8 cellular contexts compared by ENCODE assay signal in the genomic region with DNA sequence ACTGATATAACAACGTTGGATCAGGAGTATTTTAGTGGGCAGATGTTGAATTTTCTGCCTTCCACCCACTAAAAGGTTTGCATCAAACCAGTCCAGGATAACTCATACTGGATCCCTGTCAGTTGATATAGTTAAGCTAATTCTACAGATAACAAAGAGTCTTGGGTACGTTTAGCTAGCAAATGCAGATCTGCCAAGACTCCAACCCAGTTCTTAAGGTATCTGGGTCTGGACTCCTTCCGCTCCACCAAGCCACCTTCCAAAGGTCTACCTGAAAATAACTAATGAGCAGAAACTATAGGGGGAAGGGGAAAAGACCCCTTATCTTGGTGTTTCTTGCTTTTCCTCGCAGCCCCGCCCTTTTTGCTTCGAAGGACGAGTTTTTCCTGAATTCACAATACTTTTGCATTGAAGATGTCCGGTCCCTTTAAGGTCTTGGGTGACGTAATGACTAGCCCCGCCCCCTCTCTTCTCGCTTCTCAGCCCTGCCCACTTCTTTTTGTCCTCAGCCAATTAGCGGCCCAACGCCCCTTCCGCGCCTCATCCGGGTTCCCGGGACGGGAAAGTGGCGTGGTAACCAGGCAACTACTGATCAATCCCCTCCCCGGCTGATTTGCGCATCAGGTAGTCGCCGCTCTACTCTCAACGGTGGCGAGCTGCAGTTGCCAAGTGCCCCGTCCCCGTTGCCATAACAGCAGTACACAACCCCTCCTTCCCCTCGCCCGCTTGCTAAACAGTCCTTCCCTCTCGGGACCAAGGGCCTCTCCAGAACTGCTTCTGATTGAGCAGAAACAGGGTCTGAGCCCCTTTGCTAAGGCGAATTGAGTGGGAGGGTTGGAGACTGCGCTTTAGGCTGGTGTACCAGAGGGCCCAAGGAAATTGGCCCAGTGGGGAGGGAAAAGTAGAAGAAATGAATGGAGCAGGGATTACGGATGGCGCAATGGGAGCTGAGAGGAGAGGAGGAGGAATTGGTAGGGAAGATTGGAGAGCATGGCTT. TPM values are rescaled to one million over a fixed set of nuclear protein-coding genes. Genes with fewer than 3 reads are reported as not detected.
DNase-seq lines count a peak whose midpoint lies in the region; ATAC-seq and TF ChIP-seq lines count a peak whose summit lies in the region.

A gene with protein sequence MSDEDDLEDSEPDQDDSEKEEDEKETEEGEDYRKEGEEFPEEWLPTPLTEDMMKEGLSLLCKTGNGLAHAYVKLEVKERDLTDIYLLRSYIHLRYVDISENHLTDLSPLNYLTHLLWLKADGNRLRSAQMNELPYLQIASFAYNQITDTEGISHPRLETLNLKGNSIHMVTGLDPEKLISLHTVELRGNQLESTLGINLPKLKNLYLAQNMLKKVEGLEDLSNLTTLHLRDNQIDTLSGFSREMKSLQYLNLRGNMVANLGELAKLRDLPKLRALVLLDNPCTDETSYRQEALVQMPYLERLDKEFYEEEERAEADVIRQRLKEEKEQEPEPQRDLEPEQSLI (plus strand): TSS at position 543 of the 997 bp plus-strand sequence. CDS start 812 bp downstream, outside the sequence.

- H3K27me3 ChIP-seq in right atrium auricular region (no peaks in the 10 kb centered on the region), prostate gland (replicated peaks; ENCODE audit: insufficient read depth) (no peaks in the 10 kb centered on the region)

- H3K4me3 Mint-ChIP-seq in T-helper 1 cell treated with Interleukin-12 subunit alpha and Interleukin-12 subunit beta and Interleukin-4 antibody, amounts not matched to agents 30 μg/mL and 1 μg/mL, for 36 hours = no peak within 1 kb of the TSS

- peak; percentile 98 for ATAC-seq in HG02852 (IDR thresholded peaks at IDR 0.05; ENCODE audit: unreplicated experiment)

- intact Hi-C loops in prostate gland (cut with DNase I) = no loop called here

- no peaks in the 10 kb centered on the region for H3K36me3 Mint-ChIP-seq in T-helper 1 cell treated with Interleukin-12 subunit alpha and Interleukin-12 subunit beta and Interleukin-4 antibody, amounts not matched to agents 30 μg/mL and 1 μg/mL, for 36 hours (ENCODE audit: low read depth)

- WGBS in prostate gland = 3% methylated on average over 34 of the region's 34 CpGs
- 4% methylated on average over 34 of the region's 34 CpGs for WGBS in urinary bladder

- TF ChIP-seq POLR2A in prostate gland (IDR thresholded peaks at IDR 0.05) = peak; percentile 50

- no peaks in the 10 kb centered on the region for H3K9me3 Mint-ChIP-seq in T-helper 1 cell treated with Interleukin-12 subunit alpha and Interleukin-12 subunit beta and Interleukin-4 antibody, amounts not matched to agents 30 μg/mL and 1 μg/mL, for 36 hours

- in situ Hi-C loops in GM13977 (cut with MboI; ENCODE audit: low pct_unique_long_range_greater_than_20kb, low sequenced_read_pairs, unreplicated experiment) = no loop called here

- DNase-seq in GM13977 (ENCODE audit: low spot score) = peak; percentile 94
- DNase-seq in NCI-H1694 (lab: John Stamatoyannopoulos, UW) = peak; percentile 99
- DNase-seq in anterior cingulate cortex (lab: John Stamatoyannopoulos, UW) = peak; percentile 81 to 100 (median 96)
- DNase-seq in right atrium auricular region (ENCODE audit: low spot score) = peak; percentile 98
- peak; percentile 97 for DNase-seq in prostate gland (ENCODE audit: low spot score)

- peaks cover 4% of the 10 kb centered on the region for H3K4me1 Mint-ChIP-seq in T-helper 1 cell treated with Interleukin-12 subunit alpha and Interleukin-12 subunit beta and Interleukin-4 antibody, amounts not matched to agents 30 μg/mL and 1 μg/mL, for 36 hours (ENCODE audit: low read depth)

- peak within 1 kb of the TSS; percentile 78 to 84 for H3K27ac ChIP-seq in right atrium auricular region
- peak within 1 kb of the TSS; percentile 78 to 82 for H3K27ac ChIP-seq in prostate gland
- peak within 1 kb of the TSS; percentile 38 for H3K27ac ChIP-seq in urinary bladder (ENCODE audit: low read depth)

- H3K36me3 ChIP-seq in right atrium auricular region = no peaks in the 10 kb centered on the region
- no peaks in the 10 kb centered on the region for H3K36me3 ChIP-seq in prostate gland
- H3K36me3 ChIP-seq in urinary bladder (ENCODE audit: insufficient read depth) = peaks cover 3% of the 10 kb centered on the region

- H3K9me3 ChIP-seq in right atrium auricular region = no peaks in the 10 kb centered on the region
- no peaks in the 10 kb centered on the region for H3K9me3 ChIP-seq in prostate gland

- TF ChIP-seq CTCF in GM13977 (IDR thresholded peaks at IDR 0.05; ENCODE audit: extremely low read depth, insufficient read depth, missing control alignments) = no peak
- TF ChIP-seq CTCF in right atrium auricular region (IDR thresholded peaks at IDR 0.05) = no peak
- no peak for TF ChIP-seq CTCF in prostate gland (IDR thresholded peaks at IDR 0.05)

- H3K27ac Mint-ChIP-seq in T-helper 1 cell treated with Interleukin-12 subunit alpha and Interleukin-12 subunit beta and Interleukin-4 antibody, amounts not matched to agents 30 μg/mL and 1 μg/mL, for 36 hours = peak within 1 kb of the TSS; percentile 8

- H3K4me1 ChIP-seq in right atrium auricular region (peaks cover 0 to 12% of the 10 kb centered on the region in 2 donors), prostate gland (replicated peaks) (no peaks in the 10 kb centered on the region), urinary bladder (ENCODE audit: insufficient read depth) (no peaks in the 10 kb centered on the region)

- H3K4me3 ChIP-seq in right atrium auricular region = peak within 1 kb of the TSS; percentile 62 to 76
- H3K4me3 ChIP-seq in prostate gland = peak within 1 kb of the TSS; percentile 48 to 60
- peak within 1 kb of the TSS; percentile 53 for H3K4me3 ChIP-seq in urinary bladder (ENCODE audit: low read depth, low read length)

- H3K27me3 Mint-ChIP-seq in T-helper 1 cell treated with Interleukin-12 subunit alpha and Interleukin-12 subunit beta and Interleukin-4 antibody, amounts not matched to agents 30 μg/mL and 1 μg/mL, for 36 hours (ENCODE audit: low read depth) = no peaks in the 10 kb centered on the region

RNA-seq across cellular contexts. Expression of the gene that starts here (rescaled TPM):
- total RNA-seq in right atrium auricular region (10 to 100 TPM in 1 of 2 donors, 1 to 10 TPM in 1; 8.4 to 15.6 TPM), prostate gland (10 to 100 TPM; 15.9 to 25.3 TPM), urinary bladder (9.2 TPM)
- 9.4 TPM for polyA plus RNA-seq in urinary bladder

Comparison
In these comparisons a context has a peak if more than half of its experiments do, and no peak if none do; other contexts are left out.
1. Peak in every context shown above with its lines: DNase-seq, ATAC-seq, H3K4me3 ChIP-seq and H3K27ac ChIP-seq.